ENCODE assay signal across 2 cellular contexts in the genomic region with DNA sequence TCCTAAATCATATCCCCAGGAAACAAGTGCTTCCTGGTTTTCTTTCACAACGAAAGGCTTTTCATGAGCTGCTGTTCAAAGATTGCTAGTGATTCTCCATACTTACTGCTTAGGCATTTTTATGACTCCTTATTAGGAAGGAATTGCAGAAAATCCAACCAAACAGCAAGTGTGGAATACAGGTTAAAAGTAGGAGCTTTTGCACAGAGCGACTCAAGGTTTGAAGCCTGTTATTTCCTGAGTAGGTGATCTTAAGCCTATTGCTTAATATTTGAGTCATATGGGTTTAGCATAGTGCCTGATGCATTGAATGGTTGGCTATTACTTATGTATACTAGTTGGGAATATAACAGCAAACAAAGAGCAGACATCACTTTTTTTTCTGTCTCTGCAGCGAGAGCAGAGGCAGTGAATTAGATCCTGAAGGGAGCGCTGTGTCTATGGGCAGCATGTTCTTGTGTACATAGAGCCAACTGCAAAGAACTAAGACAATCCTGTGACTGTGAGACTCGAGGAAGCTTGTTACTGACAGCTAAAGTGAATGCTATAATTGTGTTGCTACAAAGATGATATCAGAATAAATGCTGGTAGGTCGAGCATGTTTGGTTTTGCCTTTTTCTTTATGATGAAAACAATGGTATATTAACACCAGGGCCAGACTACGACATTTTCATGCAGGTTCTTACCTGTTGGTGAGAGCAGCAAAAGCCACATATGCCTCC.
TF ChIP-seq lines count a peak whose summit lies in the region.

No MANE protein-coding gene starts in this region.

TF ChIP-seq in Ishikawa, 13 proteins besides CTCF, POLR2A, EP300 and RAD21:
- TF ChIP-seq, protein P1, sequence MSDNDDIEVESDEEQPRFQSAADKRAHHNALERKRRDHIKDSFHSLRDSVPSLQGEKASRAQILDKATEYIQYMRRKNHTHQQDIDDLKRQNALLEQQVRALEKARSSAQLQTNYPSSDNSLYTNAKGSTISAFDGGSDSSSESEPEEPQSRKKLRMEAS (IDR thresholded peaks at IDR 0.05): no peak
- TF ChIP-seq, protein P2, sequence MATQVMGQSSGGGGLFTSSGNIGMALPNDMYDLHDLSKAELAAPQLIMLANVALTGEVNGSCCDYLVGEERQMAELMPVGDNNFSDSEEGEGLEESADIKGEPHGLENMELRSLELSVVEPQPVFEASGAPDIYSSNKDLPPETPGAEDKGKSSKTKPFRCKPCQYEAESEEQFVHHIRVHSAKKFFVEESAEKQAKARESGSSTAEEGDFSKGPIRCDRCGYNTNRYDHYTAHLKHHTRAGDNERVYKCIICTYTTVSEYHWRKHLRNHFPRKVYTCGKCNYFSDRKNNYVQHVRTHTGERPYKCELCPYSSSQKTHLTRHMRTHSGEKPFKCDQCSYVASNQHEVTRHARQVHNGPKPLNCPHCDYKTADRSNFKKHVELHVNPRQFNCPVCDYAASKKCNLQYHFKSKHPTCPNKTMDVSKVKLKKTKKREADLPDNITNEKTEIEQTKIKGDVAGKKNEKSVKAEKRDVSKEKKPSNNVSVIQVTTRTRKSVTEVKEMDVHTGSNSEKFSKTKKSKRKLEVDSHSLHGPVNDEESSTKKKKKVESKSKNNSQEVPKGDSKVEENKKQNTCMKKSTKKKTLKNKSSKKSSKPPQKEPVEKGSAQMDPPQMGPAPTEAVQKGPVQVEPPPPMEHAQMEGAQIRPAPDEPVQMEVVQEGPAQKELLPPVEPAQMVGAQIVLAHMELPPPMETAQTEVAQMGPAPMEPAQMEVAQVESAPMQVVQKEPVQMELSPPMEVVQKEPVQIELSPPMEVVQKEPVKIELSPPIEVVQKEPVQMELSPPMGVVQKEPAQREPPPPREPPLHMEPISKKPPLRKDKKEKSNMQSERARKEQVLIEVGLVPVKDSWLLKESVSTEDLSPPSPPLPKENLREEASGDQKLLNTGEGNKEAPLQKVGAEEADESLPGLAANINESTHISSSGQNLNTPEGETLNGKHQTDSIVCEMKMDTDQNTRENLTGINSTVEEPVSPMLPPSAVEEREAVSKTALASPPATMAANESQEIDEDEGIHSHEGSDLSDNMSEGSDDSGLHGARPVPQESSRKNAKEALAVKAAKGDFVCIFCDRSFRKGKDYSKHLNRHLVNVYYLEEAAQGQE (IDR thresholded peaks at IDR 0.05; ENCODE audit: low read depth): no peak
- TF ChIP-seq NFIC (IDR thresholded peaks at IDR 0.05) (no peak), TEAD4 (IDR thresholded peaks at IDR 0.05) (no peak), YY1 (IDR thresholded peaks at IDR 0.05; ENCODE audit: low read depth) (no peak), CEBPB (IDR thresholded peaks at IDR 0.05) (peak; percentile 58), CREB1 (IDR thresholded peaks at IDR 0.05; ENCODE audit: low read depth) (no peak)
- TF ChIP-seq, protein P3, sequence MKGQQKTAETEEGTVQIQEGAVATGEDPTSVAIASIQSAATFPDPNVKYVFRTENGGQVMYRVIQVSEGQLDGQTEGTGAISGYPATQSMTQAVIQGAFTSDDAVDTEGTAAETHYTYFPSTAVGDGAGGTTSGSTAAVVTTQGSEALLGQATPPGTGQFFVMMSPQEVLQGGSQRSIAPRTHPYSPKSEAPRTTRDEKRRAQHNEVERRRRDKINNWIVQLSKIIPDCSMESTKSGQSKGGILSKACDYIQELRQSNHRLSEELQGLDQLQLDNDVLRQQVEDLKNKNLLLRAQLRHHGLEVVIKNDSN (IDR thresholded peaks at IDR 0.05): no peak

TF ChIP-seq in HepG2, 621 proteins besides CTCF, POLR2A, EP300 and RAD21 (continues in another document):
- TF ChIP-seq DMAP1 (CRISPR knock-in tag; IDR thresholded peaks at IDR 0.05) (no peak), MXD4 (CRISPR knock-in tag; IDR thresholded peaks at IDR 0.05) (no peak), NFKBIZ (CRISPR knock-in tag; IDR thresholded peaks at IDR 0.05) (no peak), MYC (CRISPR knock-in tag; IDR thresholded peaks at IDR 0.05; ENCODE audit: borderline replicate concordance) (no peak), FLYWCH1 (CRISPR knock-in tag; IDR thresholded peaks at IDR 0.05) (no peak), ZBTB21 (CRISPR knock-in tag; IDR thresholded peaks at IDR 0.05) (no peak), SRSF4 (IDR thresholded peaks at IDR 0.05; ENCODE audit: low read depth, low read length, poor library complexity, severe bottlenecking) (peak; percentile 9), ZNF124 (CRISPR knock-in tag; IDR thresholded peaks at IDR 0.05) (0 out of 2 replicates have a peak, but pooled peaks have one; percentile 22), MED13 (CRISPR knock-in tag; IDR thresholded peaks at IDR 0.05) (no peak), HMGA1 (CRISPR knock-in tag; conservative IDR thresholded peaks at IDR 0.05) (no peak), MTF1 (CRISPR knock-in tag; IDR thresholded peaks at IDR 0.05) (no peak), KDM6A (CRISPR knock-in tag; IDR thresholded peaks at IDR 0.05; ENCODE audit: low read depth) (no peak), MEIS2 (CRISPR knock-in tag; IDR thresholded peaks at IDR 0.05) (no peak), FOXA3 (CRISPR knock-in tag; IDR thresholded peaks at IDR 0.05) (peak; percentile 80), ZSCAN21 (CRISPR knock-in tag; IDR thresholded peaks at IDR 0.05; ENCODE audit: borderline replicate concordance) (no peak), TBX2 (CRISPR knock-in tag; IDR thresholded peaks at IDR 0.05; ENCODE audit: borderline replicate concordance) (no peak), SSRP1 (CRISPR knock-in tag; IDR thresholded peaks at IDR 0.05) (0 out of 2 replicates have a peak, but pooled peaks have one; percentile 67), ZNF251 (CRISPR knock-in tag; IDR thresholded peaks at IDR 0.05) (no peak), FOXA1 (IDR thresholded peaks at IDR 0.05) (no peak), FOXA1 (CRISPR knock-in tag; IDR thresholded peaks at IDR 0.05) (peak; percentile 90), STAT5B (CRISPR knock-in tag; IDR thresholded peaks at IDR 0.05) (no peak), POLR2AphosphoS5 (IDR thresholded peaks at IDR 0.05; ENCODE audit: low read depth, low read length) (no peak; the same call in none of the 2 replicates)
- TF ChIP-seq, protein P4, sequence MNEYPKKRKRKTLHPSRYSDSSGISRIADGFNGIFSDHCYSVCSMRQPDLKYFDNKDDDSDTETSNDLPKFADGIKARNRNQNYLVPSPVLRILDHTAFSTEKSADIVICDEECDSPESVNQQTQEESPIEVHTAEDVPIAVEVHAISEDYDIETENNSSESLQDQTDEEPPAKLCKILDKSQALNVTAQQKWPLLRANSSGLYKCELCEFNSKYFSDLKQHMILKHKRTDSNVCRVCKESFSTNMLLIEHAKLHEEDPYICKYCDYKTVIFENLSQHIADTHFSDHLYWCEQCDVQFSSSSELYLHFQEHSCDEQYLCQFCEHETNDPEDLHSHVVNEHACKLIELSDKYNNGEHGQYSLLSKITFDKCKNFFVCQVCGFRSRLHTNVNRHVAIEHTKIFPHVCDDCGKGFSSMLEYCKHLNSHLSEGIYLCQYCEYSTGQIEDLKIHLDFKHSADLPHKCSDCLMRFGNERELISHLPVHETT (CRISPR knock-in tag; conservative IDR thresholded peaks at IDR 0.05): no peak
- TF ChIP-seq, protein P5, sequence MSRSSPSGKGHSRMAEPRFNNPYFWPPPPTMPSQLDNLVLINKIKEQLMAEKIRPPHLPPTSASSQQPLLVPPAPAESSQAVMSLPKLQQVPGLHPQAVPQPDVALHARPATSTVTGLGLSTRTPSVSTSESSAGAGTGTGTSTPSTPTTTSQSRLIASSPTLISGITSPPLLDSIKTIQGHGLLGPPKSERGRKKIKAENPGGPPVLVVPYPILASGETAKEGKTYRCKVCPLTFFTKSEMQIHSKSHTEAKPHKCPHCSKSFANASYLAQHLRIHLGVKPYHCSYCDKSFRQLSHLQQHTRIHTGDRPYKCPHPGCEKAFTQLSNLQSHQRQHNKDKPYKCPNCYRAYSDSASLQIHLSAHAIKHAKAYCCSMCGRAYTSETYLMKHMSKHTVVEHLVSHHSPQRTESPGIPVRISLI (CRISPR knock-in tag; IDR thresholded peaks at IDR 0.05; ENCODE audit: borderline replicate concordance): peak; percentile 63; the same call in 1 of the 2 replicates
- TF ChIP-seq, protein P6, sequence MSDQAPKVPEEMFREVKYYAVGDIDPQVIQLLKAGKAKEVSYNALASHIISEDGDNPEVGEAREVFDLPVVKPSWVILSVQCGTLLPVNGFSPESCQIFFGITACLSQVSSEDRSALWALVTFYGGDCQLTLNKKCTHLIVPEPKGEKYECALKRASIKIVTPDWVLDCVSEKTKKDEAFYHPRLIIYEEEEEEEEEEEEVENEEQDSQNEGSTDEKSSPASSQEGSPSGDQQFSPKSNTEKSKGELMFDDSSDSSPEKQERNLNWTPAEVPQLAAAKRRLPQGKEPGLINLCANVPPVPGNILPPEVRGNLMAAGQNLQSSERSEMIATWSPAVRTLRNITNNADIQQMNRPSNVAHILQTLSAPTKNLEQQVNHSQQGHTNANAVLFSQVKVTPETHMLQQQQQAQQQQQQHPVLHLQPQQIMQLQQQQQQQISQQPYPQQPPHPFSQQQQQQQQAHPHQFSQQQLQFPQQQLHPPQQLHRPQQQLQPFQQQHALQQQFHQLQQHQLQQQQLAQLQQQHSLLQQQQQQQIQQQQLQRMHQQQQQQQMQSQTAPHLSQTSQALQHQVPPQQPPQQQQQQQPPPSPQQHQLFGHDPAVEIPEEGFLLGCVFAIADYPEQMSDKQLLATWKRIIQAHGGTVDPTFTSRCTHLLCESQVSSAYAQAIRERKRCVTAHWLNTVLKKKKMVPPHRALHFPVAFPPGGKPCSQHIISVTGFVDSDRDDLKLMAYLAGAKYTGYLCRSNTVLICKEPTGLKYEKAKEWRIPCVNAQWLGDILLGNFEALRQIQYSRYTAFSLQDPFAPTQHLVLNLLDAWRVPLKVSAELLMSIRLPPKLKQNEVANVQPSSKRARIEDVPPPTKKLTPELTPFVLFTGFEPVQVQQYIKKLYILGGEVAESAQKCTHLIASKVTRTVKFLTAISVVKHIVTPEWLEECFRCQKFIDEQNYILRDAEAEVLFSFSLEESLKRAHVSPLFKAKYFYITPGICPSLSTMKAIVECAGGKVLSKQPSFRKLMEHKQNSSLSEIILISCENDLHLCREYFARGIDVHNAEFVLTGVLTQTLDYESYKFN (CRISPR knock-in tag; conservative IDR thresholded peaks at IDR 0.05): 0 out of 2 replicates have a peak, but pooled peaks have one; percentile 13
- TF ChIP-seq, protein P7, sequence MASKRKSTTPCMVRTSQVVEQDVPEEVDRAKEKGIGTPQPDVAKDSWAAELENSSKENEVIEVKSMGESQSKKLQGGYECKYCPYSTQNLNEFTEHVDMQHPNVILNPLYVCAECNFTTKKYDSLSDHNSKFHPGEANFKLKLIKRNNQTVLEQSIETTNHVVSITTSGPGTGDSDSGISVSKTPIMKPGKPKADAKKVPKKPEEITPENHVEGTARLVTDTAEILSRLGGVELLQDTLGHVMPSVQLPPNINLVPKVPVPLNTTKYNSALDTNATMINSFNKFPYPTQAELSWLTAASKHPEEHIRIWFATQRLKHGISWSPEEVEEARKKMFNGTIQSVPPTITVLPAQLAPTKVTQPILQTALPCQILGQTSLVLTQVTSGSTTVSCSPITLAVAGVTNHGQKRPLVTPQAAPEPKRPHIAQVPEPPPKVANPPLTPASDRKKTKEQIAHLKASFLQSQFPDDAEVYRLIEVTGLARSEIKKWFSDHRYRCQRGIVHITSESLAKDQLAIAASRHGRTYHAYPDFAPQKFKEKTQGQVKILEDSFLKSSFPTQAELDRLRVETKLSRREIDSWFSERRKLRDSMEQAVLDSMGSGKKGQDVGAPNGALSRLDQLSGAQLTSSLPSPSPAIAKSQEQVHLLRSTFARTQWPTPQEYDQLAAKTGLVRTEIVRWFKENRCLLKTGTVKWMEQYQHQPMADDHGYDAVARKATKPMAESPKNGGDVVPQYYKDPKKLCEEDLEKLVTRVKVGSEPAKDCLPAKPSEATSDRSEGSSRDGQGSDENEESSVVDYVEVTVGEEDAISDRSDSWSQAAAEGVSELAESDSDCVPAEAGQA (IDR thresholded peaks at IDR 0.05; ENCODE audit: low read depth): no peak
- TF ChIP-seq, protein P7 (CRISPR knock-in tag; IDR thresholded peaks at IDR 0.05; ENCODE audit: borderline replicate concordance): no peak
- TF ChIP-seq, protein P8, sequence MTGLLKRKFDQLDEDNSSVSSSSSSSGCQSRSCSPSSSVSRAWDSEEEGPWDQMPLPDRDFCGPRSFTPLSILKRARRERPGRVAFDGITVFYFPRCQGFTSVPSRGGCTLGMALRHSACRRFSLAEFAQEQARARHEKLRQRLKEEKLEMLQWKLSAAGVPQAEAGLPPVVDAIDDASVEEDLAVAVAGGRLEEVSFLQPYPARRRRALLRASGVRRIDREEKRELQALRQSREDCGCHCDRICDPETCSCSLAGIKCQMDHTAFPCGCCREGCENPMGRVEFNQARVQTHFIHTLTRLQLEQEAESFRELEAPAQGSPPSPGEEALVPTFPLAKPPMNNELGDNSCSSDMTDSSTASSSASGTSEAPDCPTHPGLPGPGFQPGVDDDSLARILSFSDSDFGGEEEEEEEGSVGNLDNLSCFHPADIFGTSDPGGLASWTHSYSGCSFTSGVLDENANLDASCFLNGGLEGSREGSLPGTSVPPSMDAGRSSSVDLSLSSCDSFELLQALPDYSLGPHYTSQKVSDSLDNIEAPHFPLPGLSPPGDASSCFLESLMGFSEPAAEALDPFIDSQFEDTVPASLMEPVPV (CRISPR knock-in tag; IDR thresholded peaks at IDR 0.05): no peak
- TF ChIP-seq, protein P9, sequence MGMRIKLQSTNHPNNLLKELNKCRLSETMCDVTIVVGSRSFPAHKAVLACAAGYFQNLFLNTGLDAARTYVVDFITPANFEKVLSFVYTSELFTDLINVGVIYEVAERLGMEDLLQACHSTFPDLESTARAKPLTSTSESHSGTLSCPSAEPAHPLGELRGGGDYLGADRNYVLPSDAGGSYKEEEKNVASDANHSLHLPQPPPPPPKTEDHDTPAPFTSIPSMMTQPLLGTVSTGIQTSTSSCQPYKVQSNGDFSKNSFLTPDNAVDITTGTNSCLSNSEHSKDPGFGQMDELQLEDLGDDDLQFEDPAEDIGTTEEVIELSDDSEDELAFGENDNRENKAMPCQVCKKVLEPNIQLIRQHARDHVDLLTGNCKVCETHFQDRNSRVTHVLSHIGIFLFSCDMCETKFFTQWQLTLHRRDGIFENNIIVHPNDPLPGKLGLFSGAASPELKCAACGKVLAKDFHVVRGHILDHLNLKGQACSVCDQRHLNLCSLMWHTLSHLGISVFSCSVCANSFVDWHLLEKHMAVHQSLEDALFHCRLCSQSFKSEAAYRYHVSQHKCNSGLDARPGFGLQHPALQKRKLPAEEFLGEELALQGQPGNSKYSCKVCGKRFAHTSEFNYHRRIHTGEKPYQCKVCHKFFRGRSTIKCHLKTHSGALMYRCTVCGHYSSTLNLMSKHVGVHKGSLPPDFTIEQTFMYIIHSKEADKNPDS (CRISPR knock-in tag; IDR thresholded peaks at IDR 0.05): no peak
